Comparison of ENCODE assay signal across 9 cellular contexts in the genomic region with DNA sequence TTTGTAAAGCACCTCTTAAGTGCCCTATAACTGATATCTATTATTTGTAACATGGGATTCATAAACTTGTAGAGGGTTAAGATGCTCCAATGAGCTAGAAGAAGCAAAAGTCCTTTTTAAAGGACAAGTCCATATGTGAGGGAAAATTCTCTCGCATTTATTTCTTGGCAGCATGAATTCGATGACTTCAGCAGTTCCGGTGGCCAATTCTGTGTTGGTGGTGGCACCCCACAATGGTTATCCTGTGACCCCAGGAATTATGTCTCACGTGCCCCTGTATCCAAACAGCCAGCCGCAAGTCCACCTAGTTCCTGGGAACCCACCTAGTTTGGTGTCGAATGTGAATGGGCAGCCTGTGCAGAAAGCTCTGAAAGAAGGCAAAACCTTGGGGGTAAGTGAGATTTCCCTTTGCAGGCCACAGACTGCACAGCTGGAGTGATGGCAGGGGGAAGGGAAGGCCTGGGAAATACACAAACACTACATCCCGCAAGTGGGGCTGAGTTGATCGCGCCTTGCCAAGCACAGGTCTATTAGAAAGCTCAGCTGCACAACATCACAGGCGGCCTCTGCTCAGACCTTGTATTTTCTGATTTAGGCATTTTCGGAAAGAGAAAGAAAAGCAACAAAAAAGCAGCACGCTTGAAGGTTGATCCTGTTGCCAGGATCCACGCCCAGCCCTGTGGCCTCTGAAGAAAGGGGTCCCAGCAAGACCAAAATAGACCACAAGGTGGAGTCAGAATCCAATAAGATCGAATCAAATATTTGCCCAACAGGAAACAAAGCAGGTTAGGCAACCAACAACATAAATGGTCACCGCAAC. TPM values are rescaled to one million over a fixed set of nuclear protein-coding genes. Genes with fewer than 3 reads are reported as not detected.
DNase-seq lines count a peak whose midpoint lies in the region; ATAC-seq, FAIRE-seq and TF ChIP-seq lines count a peak whose summit lies in the region.
"Had no signal": no experiment of that assay in that cellular context is flagged by ENCODE, and none has a peak within 500 bp of the region (broad histone marks: within the 10 kb centered on the region; RNA-seq: fewer than 3 reads in every experiment).

No MANE protein-coding gene starts in this region.

- H3K9me3 ChIP-seq in neural cell (ENCODE audit: low read length), result no peaks in the 10 kb centered on the region
- H3K9me3 ChIP-seq in CD8-positive, alpha-beta memory T cell (ENCODE audit: low read length), result no peaks in the 10 kb centered on the region

- DNase-seq in GM18507 (ENCODE audit: extremely low spot score, insufficient read length, low read depth) (peak; percentile 12), NCI-H146 treated with DMSO at 0.1 percent for 48 hours (lab: John Stamatoyannopoulos, UW; ENCODE audit: unreplicated experiment) (peak; percentile 83), T47D (ENCODE audit: low read depth in 1 of 2, low spot score in 1 of 2) (peak; percentile 44 to 91)
- no peak for DNase-seq in stimulated activated CD4-positive, alpha-beta T cell treated with anti-CD3 and anti-CD28 coated beads, Interleukin-1b, Interleukin-23, amount 100 ng/mL, for 48 hours
- no peak for DNase-seq in CD8-positive, alpha-beta memory T cell
- DNase-seq in stimulated activated CD4-positive, alpha-beta T cell treated with anti-CD3 and anti-CD28 coated beads, Interleukin-4, amount 100 ng/mL, for 4 hours, result no peak

- no peaks in the 10 kb centered on the region for H3K9me2 ChIP-seq in neural cell (ENCODE audit: insufficient read depth, low read length)

- no peak overlapping the region for H3K27ac Mint-ChIP-seq in CD8-positive, alpha-beta memory T cell
- H3K27ac Mint-ChIP-seq: IgD-negative memory B cell had no signal

- FAIRE-seq in GM18507 (lab: Jason Lieb, UNC), result peak; percentile 75

- H3K9ac ChIP-seq in neural cell (ENCODE audit: low read length), result no peak overlapping the region

- no peaks in the 10 kb centered on the region for H3K27me3 ChIP-seq in neural cell (ENCODE audit: insufficient read depth, low read depth, low read length)
- no peaks in the 10 kb centered on the region for H3K27me3 ChIP-seq in CD8-positive, alpha-beta memory T cell (ENCODE audit: insufficient read depth, low read length, poor library complexity, severe bottlenecking)

- no peak overlapping the region for H3K4me2 ChIP-seq in neural cell (ENCODE audit: low read length)

- no peaks in the 10 kb centered on the region for H3F3A ChIP-seq in neural cell (ENCODE audit: insufficient read depth, low read length, poor library complexity, severe bottlenecking)

- H2AFZ ChIP-seq in neural cell (ENCODE audit: low read depth, low read length), result no peak overlapping the region

- H3K36me3 ChIP-seq in neural cell (ENCODE audit: insufficient read depth, low read length), result no peaks in the 10 kb centered on the region
- H3K36me3 ChIP-seq in CD8-positive, alpha-beta memory T cell (ENCODE audit: insufficient read depth, low read length), result no peaks in the 10 kb centered on the region

- ATAC-seq in HG03432 (IDR thresholded peaks at IDR 0.05; ENCODE audit: unreplicated experiment), result no peak

- no peaks in the 10 kb centered on the region for H3K4me1 Mint-ChIP-seq in CD8-positive, alpha-beta memory T cell

- no peaks in the 10 kb centered on the region for H4K20me1 ChIP-seq in neural cell (ENCODE audit: insufficient read depth)

- no peak overlapping the region for H3K4me3 ChIP-seq in neural cell (ENCODE audit: low read length)
- no peak overlapping the region for H3K4me3 ChIP-seq in CD8-positive, alpha-beta memory T cell (ENCODE audit: low read length)

- H3K4me3 Mint-ChIP-seq in CD8-positive, alpha-beta memory T cell, result no peak overlapping the region
- H3K4me3 Mint-ChIP-seq: IgD-negative memory B cell had no signal

- H3K9me3 Mint-ChIP-seq in CD8-positive, alpha-beta memory T cell, result no peaks in the 10 kb centered on the region
- H3K9me3 Mint-ChIP-seq: IgD-negative memory B cell had no signal

- no peaks in the 10 kb centered on the region for H3K36me3 Mint-ChIP-seq in CD8-positive, alpha-beta memory T cell
- H3K36me3 Mint-ChIP-seq: IgD-negative memory B cell had no signal

- in situ Hi-C loops in T47D (cut with HindIII; ENCODE audit: low pct_unique_long_range_greater_than_20kb, low sequenced_read_pairs), result no loop called here

- TF ChIP-seq CTCF in neural cell (IDR thresholded peaks at IDR 0.05; ENCODE audit: poor library complexity, severe bottlenecking), result peak; percentile 43

- no peak for TF ChIP-seq RAD21 in neural cell (conservative IDR thresholded peaks at IDR 0.05)

- peaks cover 1 to 10% of the 10 kb centered on the region in 2 donors for H3K27me3 Mint-ChIP-seq in CD8-positive, alpha-beta memory T cell

- TF ChIP-seq EP300 in neural cell (conservative IDR thresholded peaks at IDR 0.05; ENCODE audit: poor library complexity, severe bottlenecking), result no peak

- no peak overlapping the region for H3K27ac ChIP-seq in neural cell (ENCODE audit: low read length)
- H3K27ac ChIP-seq in CD8-positive, alpha-beta memory T cell (ENCODE audit: low read depth, low read length), result no peak overlapping the region

- H3K4me1 ChIP-seq in CD8-positive, alpha-beta memory T cell (ENCODE audit: insufficient read depth, low read length), result no peaks in the 10 kb centered on the region

- POLR2A ChIA-PET in CD8-positive, alpha-beta memory T cell (lab: Charles Lee), result no interaction called here

- H3K79me2 ChIP-seq in neural cell (replicated peaks; ENCODE audit: insufficient read depth, low read length), result no peaks in the 10 kb centered on the region

- CTCF ChIA-PET in CD8-positive, alpha-beta memory T cell (lab: Charles Lee), result no interaction called here

TF ChIP-seq in neural cell, 6 proteins besides CTCF, POLR2A, EP300 and RAD21:
- TF ChIP-seq MXI1 (conservative IDR thresholded peaks at IDR 0.05; ENCODE audit: poor library complexity, severe bottlenecking), result no peak
- no peak for TF ChIP-seq POLR2AphosphoS5 (IDR thresholded peaks at IDR 0.05)
- TF ChIP-seq, protein P1, sequence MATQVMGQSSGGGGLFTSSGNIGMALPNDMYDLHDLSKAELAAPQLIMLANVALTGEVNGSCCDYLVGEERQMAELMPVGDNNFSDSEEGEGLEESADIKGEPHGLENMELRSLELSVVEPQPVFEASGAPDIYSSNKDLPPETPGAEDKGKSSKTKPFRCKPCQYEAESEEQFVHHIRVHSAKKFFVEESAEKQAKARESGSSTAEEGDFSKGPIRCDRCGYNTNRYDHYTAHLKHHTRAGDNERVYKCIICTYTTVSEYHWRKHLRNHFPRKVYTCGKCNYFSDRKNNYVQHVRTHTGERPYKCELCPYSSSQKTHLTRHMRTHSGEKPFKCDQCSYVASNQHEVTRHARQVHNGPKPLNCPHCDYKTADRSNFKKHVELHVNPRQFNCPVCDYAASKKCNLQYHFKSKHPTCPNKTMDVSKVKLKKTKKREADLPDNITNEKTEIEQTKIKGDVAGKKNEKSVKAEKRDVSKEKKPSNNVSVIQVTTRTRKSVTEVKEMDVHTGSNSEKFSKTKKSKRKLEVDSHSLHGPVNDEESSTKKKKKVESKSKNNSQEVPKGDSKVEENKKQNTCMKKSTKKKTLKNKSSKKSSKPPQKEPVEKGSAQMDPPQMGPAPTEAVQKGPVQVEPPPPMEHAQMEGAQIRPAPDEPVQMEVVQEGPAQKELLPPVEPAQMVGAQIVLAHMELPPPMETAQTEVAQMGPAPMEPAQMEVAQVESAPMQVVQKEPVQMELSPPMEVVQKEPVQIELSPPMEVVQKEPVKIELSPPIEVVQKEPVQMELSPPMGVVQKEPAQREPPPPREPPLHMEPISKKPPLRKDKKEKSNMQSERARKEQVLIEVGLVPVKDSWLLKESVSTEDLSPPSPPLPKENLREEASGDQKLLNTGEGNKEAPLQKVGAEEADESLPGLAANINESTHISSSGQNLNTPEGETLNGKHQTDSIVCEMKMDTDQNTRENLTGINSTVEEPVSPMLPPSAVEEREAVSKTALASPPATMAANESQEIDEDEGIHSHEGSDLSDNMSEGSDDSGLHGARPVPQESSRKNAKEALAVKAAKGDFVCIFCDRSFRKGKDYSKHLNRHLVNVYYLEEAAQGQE (IDR thresholded peaks at IDR 0.05; ENCODE audit: borderline replicate concordance), result no peak
- TF ChIP-seq SMC3 (conservative IDR thresholded peaks at IDR 0.05; ENCODE audit: poor library complexity), result peak; percentile 26

RNA-seq across cellular contexts. Expression of a gene that starts 1.5 kb away (rescaled TPM):
- not detected in 2 replicates for polyA plus RNA-seq in neural cell
- not detected in 2 replicates for polyA minus RNA-seq in neural cell
- not detected for total RNA-seq in CD8-positive, alpha-beta memory T cell
- not detected for polyA plus RNA-seq in CD8-positive, alpha-beta memory T cell
- polyA plus RNA-seq: IgD-negative memory B cell had no signal

RNA-seq across cellular contexts. Expression of a gene that starts 23.6 kb away (rescaled TPM):
- polyA plus RNA-seq in neural cell, result not detected in 2 replicates
- polyA minus RNA-seq in neural cell, result not detected in 2 replicates
- total RNA-seq in CD8-positive, alpha-beta memory T cell, result not detected
- polyA plus RNA-seq in CD8-positive, alpha-beta memory T cell, result not detected
- polyA plus RNA-seq: IgD-negative memory B cell had no signal

RNA-seq across cellular contexts. Expression of a gene that starts 55.8 kb away (rescaled TPM):
- not detected in 2 replicates for polyA plus RNA-seq in neural cell
- not detected in 2 replicates for polyA minus RNA-seq in neural cell
- not detected for total RNA-seq in CD8-positive, alpha-beta memory T cell
- polyA plus RNA-seq in CD8-positive, alpha-beta memory T cell, result not detected
- polyA plus RNA-seq: IgD-negative memory B cell had no signal

Comparison
In these comparisons a context has a peak if more than half of its experiments do, and no peak if none do; other contexts are left out.
1. DNase-seq: peak in GM18507 (single experiment), NCI-H146 treated with DMSO at 0.1 percent for 48 hours (single experiment) and T47D (2 of 2); none in stimulated activated CD4-positive, alpha-beta T cell treated with anti-CD3 and anti-CD28 coated beads, Interleukin-1b, Interleukin-23, amount 100 ng/mL, for 48 hours (single experiment), CD8-positive, alpha-beta memory T cell (0 of 5) and stimulated activated CD4-positive, alpha-beta T cell treated with anti-CD3 and anti-CD28 coated beads, Interleukin-4, amount 100 ng/mL, for 4 hours (0 of 2).